ENCODE assay signal across 1 cellular context in the genomic region with DNA sequence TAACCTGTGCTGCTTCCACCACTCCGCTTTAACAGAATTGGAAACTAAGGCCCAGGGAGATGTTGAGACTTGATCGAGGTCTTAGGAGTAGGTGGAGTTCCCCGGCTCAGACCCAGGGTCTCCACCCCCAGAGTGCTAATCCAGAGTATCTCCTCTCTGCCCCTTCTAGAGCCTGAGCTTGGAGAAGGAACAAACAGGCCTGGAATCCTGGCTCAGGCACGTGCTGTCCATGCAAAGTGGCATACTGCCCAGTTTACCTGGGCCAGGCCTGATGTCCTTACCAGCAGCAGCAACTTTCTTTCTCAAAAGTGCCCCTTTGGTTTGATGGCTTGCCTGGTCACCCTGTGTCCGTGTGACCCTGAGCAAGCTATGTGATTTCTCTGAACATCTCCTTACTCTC.
A peak's percentile ranks its signal among the peaks of the same experiment; 100 is the strongest.
TF ChIP-seq lines count a peak whose summit lies in the region.

No MANE protein-coding gene starts in this region.

TF ChIP-seq in HepG2, 621 proteins besides CTCF, POLR2A, EP300 and RAD21:
- no peak for TF ChIP-seq ZNF20 (CRISPR knock-in tag; IDR thresholded peaks at IDR 0.05)
- TF ChIP-seq ZNF572 (CRISPR knock-in tag; IDR thresholded peaks at IDR 0.05): no peak
- TF ChIP-seq, protein P1, sequence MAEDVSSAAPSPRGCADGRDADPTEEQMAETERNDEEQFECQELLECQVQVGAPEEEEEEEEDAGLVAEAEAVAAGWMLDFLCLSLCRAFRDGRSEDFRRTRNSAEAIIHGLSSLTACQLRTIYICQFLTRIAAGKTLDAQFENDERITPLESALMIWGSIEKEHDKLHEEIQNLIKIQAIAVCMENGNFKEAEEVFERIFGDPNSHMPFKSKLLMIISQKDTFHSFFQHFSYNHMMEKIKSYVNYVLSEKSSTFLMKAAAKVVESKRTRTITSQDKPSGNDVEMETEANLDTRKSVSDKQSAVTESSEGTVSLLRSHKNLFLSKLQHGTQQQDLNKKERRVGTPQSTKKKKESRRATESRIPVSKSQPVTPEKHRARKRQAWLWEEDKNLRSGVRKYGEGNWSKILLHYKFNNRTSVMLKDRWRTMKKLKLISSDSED (CRISPR knock-in tag; IDR thresholded peaks at IDR 0.05): no peak
- TF ChIP-seq, protein P2, sequence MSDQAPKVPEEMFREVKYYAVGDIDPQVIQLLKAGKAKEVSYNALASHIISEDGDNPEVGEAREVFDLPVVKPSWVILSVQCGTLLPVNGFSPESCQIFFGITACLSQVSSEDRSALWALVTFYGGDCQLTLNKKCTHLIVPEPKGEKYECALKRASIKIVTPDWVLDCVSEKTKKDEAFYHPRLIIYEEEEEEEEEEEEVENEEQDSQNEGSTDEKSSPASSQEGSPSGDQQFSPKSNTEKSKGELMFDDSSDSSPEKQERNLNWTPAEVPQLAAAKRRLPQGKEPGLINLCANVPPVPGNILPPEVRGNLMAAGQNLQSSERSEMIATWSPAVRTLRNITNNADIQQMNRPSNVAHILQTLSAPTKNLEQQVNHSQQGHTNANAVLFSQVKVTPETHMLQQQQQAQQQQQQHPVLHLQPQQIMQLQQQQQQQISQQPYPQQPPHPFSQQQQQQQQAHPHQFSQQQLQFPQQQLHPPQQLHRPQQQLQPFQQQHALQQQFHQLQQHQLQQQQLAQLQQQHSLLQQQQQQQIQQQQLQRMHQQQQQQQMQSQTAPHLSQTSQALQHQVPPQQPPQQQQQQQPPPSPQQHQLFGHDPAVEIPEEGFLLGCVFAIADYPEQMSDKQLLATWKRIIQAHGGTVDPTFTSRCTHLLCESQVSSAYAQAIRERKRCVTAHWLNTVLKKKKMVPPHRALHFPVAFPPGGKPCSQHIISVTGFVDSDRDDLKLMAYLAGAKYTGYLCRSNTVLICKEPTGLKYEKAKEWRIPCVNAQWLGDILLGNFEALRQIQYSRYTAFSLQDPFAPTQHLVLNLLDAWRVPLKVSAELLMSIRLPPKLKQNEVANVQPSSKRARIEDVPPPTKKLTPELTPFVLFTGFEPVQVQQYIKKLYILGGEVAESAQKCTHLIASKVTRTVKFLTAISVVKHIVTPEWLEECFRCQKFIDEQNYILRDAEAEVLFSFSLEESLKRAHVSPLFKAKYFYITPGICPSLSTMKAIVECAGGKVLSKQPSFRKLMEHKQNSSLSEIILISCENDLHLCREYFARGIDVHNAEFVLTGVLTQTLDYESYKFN (CRISPR knock-in tag; conservative IDR thresholded peaks at IDR 0.05): no peak
- TF ChIP-seq BHLHE40 (IDR thresholded peaks at IDR 0.05; ENCODE audit: low read length): peak; percentile 70
